ENCODE assay signal across 24 cellular contexts in genomic region chr2:215143458-215143857, GRCh38. TPM values are rescaled to one million over a fixed set of nuclear protein-coding genes. Genes with fewer than 3 reads are reported as not detected.
DNase-seq lines count a peak whose midpoint lies in the region; ATAC-seq and TF ChIP-seq lines count a peak whose summit lies in the region.
"Had no signal": no experiment of that assay in that cellular context is flagged by ENCODE, and none has a peak within 500 bp of the region (broad histone marks: within the 10 kb centered on the region; RNA-seq: fewer than 3 reads in every experiment).

No MANE protein-coding gene starts in this region.

- DNase-seq in NCI-H2171 treated with DMSO at 0.1 percent for 48 hours (lab: John Stamatoyannopoulos, UW) (peak; percentile 29), NCI-H2171 (lab: John Stamatoyannopoulos, UW) (no peak), NCI-H524 treated with DMSO at 0.1 percent for 48 hours (lab: John Stamatoyannopoulos, UW) (peak; percentile 51), dermis blood vessel endothelial cell (no peak)
- DNase-seq: 8988T; ACHN; BE2C; C1 segment of cervical spinal cord; CD4-positive, alpha-beta memory T cell; CD4-positive, CD25-positive, alpha-beta regulatory T cell; CD8-positive, alpha-beta memory T cell; COR-L47; DMS153; DMS53; DMS79; DND-41; EL; GDM1 had no signal

- ATAC-seq in SK-N-SH treated with all-trans-retinoic acid at 6 μM for 48 hours (no peak), GM19035 (IDR thresholded peaks at IDR 0.05; ENCODE audit: unreplicated experiment) (no peak), HG03460 (IDR thresholded peaks at IDR 0.05; ENCODE audit: unreplicated experiment) (no peak)

TF ChIP-seq in SK-N-SH treated with all-trans-retinoic acid at 6 μM for 48 hours, 23 proteins besides CTCF, POLR2A, EP300 and RAD21:
- TF ChIP-seq TCF4 (CRISPR knock-in tag; IDR thresholded peaks at IDR 0.05; ENCODE audit: borderline replicate concordance) (peak; percentile 81), PPARA (CRISPR knock-in tag; IDR thresholded peaks at IDR 0.05; ENCODE audit: borderline replicate concordance) (no peak), ZC3H10 (CRISPR knock-in tag; IDR thresholded peaks at IDR 0.05) (no peak), CREB5 (CRISPR knock-in tag; IDR thresholded peaks at IDR 0.05; ENCODE audit: low read depth) (no peak), ZNF565 (CRISPR knock-in tag; conservative IDR thresholded peaks at IDR 0.05; ENCODE audit: low read depth) (no peak), RARB (CRISPR knock-in tag; IDR thresholded peaks at IDR 0.05) (no peak)

RNA-seq across cellular contexts. Expression of gene ABCA12, which starts 5.0 kb away (rescaled TPM):
- under 0.01 and 0.33 TPM in 2 replicates for total RNA-seq in dermis blood vessel endothelial cell
- total RNA-seq: A673; CD4-positive, alpha-beta memory T cell; CD4-positive, CD25-positive, alpha-beta regulatory T cell; CD8-positive, alpha-beta memory T cell; Daoy; G401 had no signal

Comparison
In these comparisons a context has a peak if more than half of its experiments do, and no peak if none do; other contexts are left out.
1. DNase-seq: peak in NCI-H2171 treated with DMSO at 0.1 percent for 48 hours (single experiment) and NCI-H524 treated with DMSO at 0.1 percent for 48 hours (single experiment); none in NCI-H2171 (single experiment) and dermis blood vessel endothelial cell (single experiment).